In the genomic region with DNA sequence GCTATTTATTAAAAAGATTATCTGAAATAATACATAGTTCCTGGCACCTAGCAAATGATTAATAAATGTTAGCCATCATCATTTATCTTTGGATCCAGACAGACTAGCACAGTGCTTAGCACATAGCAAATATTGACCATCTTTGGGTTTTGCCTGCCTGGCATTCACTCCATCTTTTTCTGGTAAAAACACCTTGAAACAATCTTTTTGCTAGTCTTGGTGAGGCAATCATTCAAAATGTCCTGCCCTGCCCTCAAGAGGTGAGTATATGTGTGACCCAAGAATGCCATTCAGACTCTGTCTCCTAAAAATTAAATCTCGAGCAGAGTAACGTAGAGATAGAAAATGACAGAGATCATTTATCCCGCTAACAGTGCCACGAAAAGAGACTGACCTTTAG, we compare ENCODE assay signal across 20 cellular contexts.
"Had no signal": no experiment of that assay in that cellular context is flagged by ENCODE, and none has a peak within 500 bp of the region (broad histone marks: within the 10 kb centered on the region; RNA-seq: fewer than 3 reads in every experiment).

No MANE protein-coding gene starts in this region.

- H3K9ac ChIP-seq: neural progenitor cell had no signal

- H3K27me3 Mint-ChIP-seq: activated naive CD4-positive, alpha-beta T cell treated with anti-CD3 and anti-CD28 coated beads, Interleukin-2, amount 10 ng/mL, durations not matched to agents 7 days and 5 days; activated naive CD8-positive, alpha-beta T cell treated with anti-CD3 and anti-CD28 coated beads, Interleukin-2, amount 50 U/mL, for 24 hours; naive B cell; stimulated activated memory B cell treated with anti-CD40 and anti-IgM and Interleukin-4, amounts not matched to agents 10 μg/mL and 1 μg/mL and 100 μg/mL, for 72 hours; T-cell had no signal

- H3K27ac ChIP-seq: foreskin keratinocyte, neural progenitor cell, spleen, upper lobe of right lung had no signal

- H3K27me3 ChIP-seq: dorsolateral prefrontal cortex, foreskin keratinocyte, neural progenitor cell, spleen, upper lobe of right lung had no signal

- H3K4me1 ChIP-seq: neural progenitor cell, spleen, upper lobe of right lung had no signal

- H3K36me3 ChIP-seq: neural progenitor cell, spleen, upper lobe of right lung had no signal

- H3K4me1 Mint-ChIP-seq: activated naive CD8-positive, alpha-beta T cell treated with anti-CD3 and anti-CD28 coated beads, Interleukin-2, amount 50 U/mL, for 24 hours; naive B cell; stimulated activated memory B cell treated with anti-CD40 and anti-IgM and Interleukin-4, amounts not matched to agents 10 μg/mL and 1 μg/mL and 100 μg/mL, for 72 hours had no signal

- H3K36me3 Mint-ChIP-seq: activated naive CD4-positive, alpha-beta T cell treated with anti-CD3 and anti-CD28 coated beads, Interleukin-2, amount 10 ng/mL, durations not matched to agents 7 days and 5 days; neural progenitor cell had no signal

- DNase-seq: activated CD4-positive, alpha-beta T cell treated with anti-CD3 and anti-CD28 coated beads, Interleukin-2, amount 50 U/mL, for 1 hour; activated CD8-positive, alpha-beta memory T cell treated with anti-CD3 and anti-CD28 coated beads, Interleukin-2, amount 50 U/mL, for 4 hours; activated effector memory CD4-positive, alpha-beta T cell treated with Interleukin-2 at 50 U/mL for 16 hours; activated naive CD4-positive, alpha-beta T cell treated with anti-CD3 and anti-CD28 coated beads, Interleukin-2, amount 10 ng/mL, durations not matched to agents 7 days and 5 days; activated naive CD8-positive, alpha-beta T cell treated with anti-CD3 and anti-CD28 coated beads, Interleukin-2, amount 50 U/mL, for 24 hours; activated T-cell treated with anti-CD3 and anti-CD28 coated beads, Interleukin-2, amount 50 U/mL, for 48 hours; dorsolateral prefrontal cortex; head of caudate nucleus; kidney; mesenchymal stem cell; mucosa of descending colon; naive B cell; spleen; stimulated activated CD4-positive, alpha-beta T cell treated with anti-CD3 and anti-CD28 coated beads, Interleukin-4, amount 100 ng/mL, for 4 hours; T-cell; upper lobe of right lung had no signal

- H3K4me3 ChIP-seq: dorsolateral prefrontal cortex, mucosa of descending colon, neural progenitor cell, spleen, upper lobe of right lung had no signal

- ATAC-seq: activated CD4-positive, CD25-positive, alpha-beta regulatory T cell treated with anti-CD3 and anti-CD28 coated beads, Interleukin-2, amount 50 U/mL, for 24 hours; activated naive CD8-positive, alpha-beta T cell treated with anti-CD3 and anti-CD28 coated beads, Interleukin-2, amount 50 U/mL, for 24 hours; mucosa of descending colon; stimulated activated memory B cell treated with anti-CD40 and anti-IgM and Interleukin-4, amounts not matched to agents 10 μg/mL and 1 μg/mL and 100 μg/mL, for 72 hours; T-cell; upper lobe of right lung had no signal

- H3K9me3 ChIP-seq: upper lobe of right lung had no signal

- H2AFZ ChIP-seq: neural progenitor cell had no signal

- H3K4me3 Mint-ChIP-seq: activated naive CD4-positive, alpha-beta T cell treated with anti-CD3 and anti-CD28 coated beads, Interleukin-2, amount 10 ng/mL, durations not matched to agents 7 days and 5 days; activated naive CD8-positive, alpha-beta T cell treated with anti-CD3 and anti-CD28 coated beads, Interleukin-2, amount 50 U/mL, for 24 hours; naive B cell; neural progenitor cell; stimulated activated memory B cell treated with anti-CD40 and anti-IgM and Interleukin-4, amounts not matched to agents 10 μg/mL and 1 μg/mL and 100 μg/mL, for 72 hours; T-cell had no signal

- H3K27ac Mint-ChIP-seq: activated naive CD4-positive, alpha-beta T cell treated with anti-CD3 and anti-CD28 coated beads, Interleukin-2, amount 10 ng/mL, durations not matched to agents 7 days and 5 days; activated naive CD8-positive, alpha-beta T cell treated with anti-CD3 and anti-CD28 coated beads, Interleukin-2, amount 50 U/mL, for 24 hours; neural progenitor cell; stimulated activated memory B cell treated with anti-CD40 and anti-IgM and Interleukin-4, amounts not matched to agents 10 μg/mL and 1 μg/mL and 100 μg/mL, for 72 hours; T-cell had no signal

- H3K4me2 ChIP-seq: neural progenitor cell had no signal
